Comparison of ENCODE assay signal across 1 cellular context in genomic region chr11:110296226-110297081, GRCh38.
TF ChIP-seq lines count a peak whose summit lies in the region.

TSS of gene RDX (minus strand) at chr11:110296614. CDS start at chr11:110279692, 16,922 bp downstream.

TF ChIP-seq in K562, 482 proteins besides CTCF, POLR2A, EP300 and RAD21 (continued from another document and continues in another):
- TF ChIP-seq CHD7 (IDR thresholded peaks at IDR 0.05; ENCODE audit: low read depth, low read length) = no peak
- no peak for TF ChIP-seq ZNF140 (CRISPR knock-in tag; IDR thresholded peaks at IDR 0.05)
- TF ChIP-seq ZNF395 (CRISPR knock-in tag; IDR thresholded peaks at IDR 0.05) = 0 out of 2 replicates have a peak, but pooled peaks have one; percentile 44
- 0 out of 2 replicates have a peak, but pooled peaks have one; percentile 37 for TF ChIP-seq CBX1 (IDR thresholded peaks at IDR 0.05; ENCODE audit: low read depth)
- no peak for TF ChIP-seq FOXA1 (IDR thresholded peaks at IDR 0.05; ENCODE audit: borderline replicate concordance)
- no peak for TF ChIP-seq MGA (IDR thresholded peaks at IDR 0.05)
- no peak for TF ChIP-seq HEY1 (CRISPR knock-in tag; IDR thresholded peaks at IDR 0.05; ENCODE audit: borderline replicate concordance)
- peak in 1 of 2 experiments; percentile 40; a peak in 1 of 4 replicates for TF ChIP-seq MNT (conservative IDR thresholded peaks at IDR 0.05)
